In genomic region chr4:36026348-36026747, GRCh38 we compare ENCODE assay signal across 23 cellular contexts.
"Had no signal": no experiment of that assay in that cellular context is flagged by ENCODE, and none has a peak within 500 bp of the region (broad histone marks: within the 10 kb centered on the region; RNA-seq: fewer than 3 reads in every experiment).

No MANE protein-coding gene starts in this region.

- DNase-seq: activated CD4-positive, alpha-beta T cell treated with anti-CD3 and anti-CD28 coated beads for 1 hour; activated CD4-positive, alpha-beta T cell treated with anti-CD3 and anti-CD28 coated beads, Interleukin-2, amount 50 U/mL, for 4 hours; activated CD8-positive, alpha-beta memory T cell treated with anti-CD3 and anti-CD28 coated beads, Interleukin-2, amount 10 ng/mL, durations not matched to agents 7 days and 5 days; activated naive CD4-positive, alpha-beta T cell treated with anti-CD3 and anti-CD28 coated beads, Interleukin-2, amount 10 ng/mL, durations not matched to agents 7 days and 5 days; activated T-cell treated with anti-CD3 and anti-CD28 coated beads, Interleukin-2, amount 50 U/mL, for 1 hour; dermis blood vessel endothelial cell; effector memory CD8-positive, alpha-beta T cell; gastrocnemius medialis; heart right ventricle; islet precursor cell; mammary epithelial cell; naive thymus-derived CD8-positive, alpha-beta T cell; occipital lobe; right cardiac atrium; stimulated activated CD4-positive, alpha-beta T cell treated with anti-CD3 and anti-CD28 coated beads, Interleukin-15, amount 100 ng/mL, for 24 hours; stimulated activated CD4-positive, alpha-beta T cell treated with anti-CD3 and anti-CD28 coated beads, Interleukin-4, amount 100 ng/mL, for 1 hour; stimulated activated naive B cell treated with anti-CD40 and anti-IgM and Interleukin-4, amounts not matched to agents 10 μg/mL and 1 μg/mL and 100 μg/mL, for 72 hours; tibial artery had no signal

- H3K27me3 ChIP-seq: ascending aorta, breast epithelium, gastrocnemius medialis, heart right ventricle, tibial artery, vagina had no signal

- ATAC-seq: activated CD8-positive, alpha-beta memory T cell treated with anti-CD3 and anti-CD28 coated beads, Interleukin-2, amount 10 ng/mL, durations not matched to agents 7 days and 5 days; effector memory CD8-positive, alpha-beta T cell; gastrocnemius medialis; heart right ventricle; left lobe of liver; naive thymus-derived CD8-positive, alpha-beta T cell; right cardiac atrium; stimulated activated naive B cell treated with anti-CD40 and anti-IgM and Interleukin-4, amounts not matched to agents 10 μg/mL and 1 μg/mL and 100 μg/mL, for 72 hours had no signal

- H3K27ac ChIP-seq: ascending aorta, breast epithelium, gastrocnemius medialis, heart right ventricle, skin epidermis, tibial artery, vagina had no signal

- H3K4me1 ChIP-seq: ascending aorta, breast epithelium, gastrocnemius medialis, heart right ventricle, tibial artery, vagina had no signal
